In the genomic region with DNA sequence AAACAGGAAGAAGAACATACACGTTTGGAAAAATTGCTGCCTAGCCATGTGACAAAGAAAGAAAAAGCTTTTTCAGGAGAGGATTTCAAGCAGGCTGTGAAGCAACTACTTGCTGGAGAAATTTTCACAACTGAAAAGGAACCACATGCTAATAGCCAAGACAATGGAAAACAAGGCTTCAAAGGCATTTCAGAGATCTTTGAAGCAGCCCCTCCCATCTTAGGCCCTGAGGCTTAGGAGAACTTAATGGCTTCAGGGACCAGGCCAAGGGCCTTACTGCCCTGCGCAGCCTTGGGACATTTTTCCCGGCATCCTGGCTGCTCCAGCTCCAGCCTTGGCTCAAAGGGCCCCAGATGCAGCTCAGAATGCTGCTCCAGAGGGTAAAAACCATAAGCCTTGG, we compare ENCODE assay signal across 21 cellular contexts.
"Had no signal": no experiment of that assay in that cellular context is flagged by ENCODE, and none has a peak within 500 bp of the region (broad histone marks: within the 10 kb centered on the region; RNA-seq: fewer than 3 reads in every experiment).

No MANE protein-coding gene starts in this region.

- H3K9me3 ChIP-seq: neutrophil, pancreas, psoas muscle, right lobe of liver, thoracic aorta, thyroid gland, vagina had no signal

- DNase-seq: natural killer cell; nucleus accumbens; pancreas; psoas muscle; right cardiac atrium; right lobe of liver; sigmoid colon; small intestine; stimulated activated CD4-positive, alpha-beta T cell treated with anti-CD3 and anti-CD28 coated beads, Interleukin-15, amount 100 ng/mL, for 24 hours; stimulated activated CD4-positive, alpha-beta T cell treated with anti-CD3 and anti-CD28 coated beads, Interleukin-2, amount 100 ng/mL, for 24 hours; stimulated activated CD4-positive, alpha-beta T cell treated with anti-CD3 and anti-CD28 coated beads, Interleukin-2, amount 100 ng/mL, for 48 hours; stimulated activated CD4-positive, alpha-beta T cell treated with anti-CD3 and anti-CD28 coated beads, Interleukin-4, amount 100 ng/mL, for 24 hours; stimulated activated naive B cell treated with anti-CD40 and anti-IgM and Interleukin-4, amounts not matched to agents 10 μg/mL and 1 μg/mL and 100 μg/mL, for 72 hours; stimulated activated naive CD4-positive, alpha-beta T cell treated with Interleukin-2 at 50 U/mL for 16 hours; stomach; thyroid gland; upper lobe of left lung had no signal

- H3K4me3 ChIP-seq: pancreas, psoas muscle, right lobe of liver, sigmoid colon, stomach, thoracic aorta, thyroid gland, tibial nerve, upper lobe of left lung, vagina had no signal

- H3K27ac ChIP-seq: neutrophil, pancreas, psoas muscle, right lobe of liver, sigmoid colon, stomach, thoracic aorta, thyroid gland, tibial nerve, upper lobe of left lung, vagina had no signal

- H3K36me3 ChIP-seq: neutrophil, pancreas, right lobe of liver, sigmoid colon, stomach, thoracic aorta, thyroid gland, tibial nerve, upper lobe of left lung, vagina had no signal

- H3K4me1 ChIP-seq: pancreas, psoas muscle, right lobe of liver, sigmoid colon, stomach, thyroid gland, tibial nerve, upper lobe of left lung, vagina had no signal

- H3K27me3 ChIP-seq: neutrophil, pancreas, right lobe of liver, sigmoid colon, stomach, thyroid gland, tibial nerve, upper lobe of left lung, vagina had no signal
